In the genomic region with DNA sequence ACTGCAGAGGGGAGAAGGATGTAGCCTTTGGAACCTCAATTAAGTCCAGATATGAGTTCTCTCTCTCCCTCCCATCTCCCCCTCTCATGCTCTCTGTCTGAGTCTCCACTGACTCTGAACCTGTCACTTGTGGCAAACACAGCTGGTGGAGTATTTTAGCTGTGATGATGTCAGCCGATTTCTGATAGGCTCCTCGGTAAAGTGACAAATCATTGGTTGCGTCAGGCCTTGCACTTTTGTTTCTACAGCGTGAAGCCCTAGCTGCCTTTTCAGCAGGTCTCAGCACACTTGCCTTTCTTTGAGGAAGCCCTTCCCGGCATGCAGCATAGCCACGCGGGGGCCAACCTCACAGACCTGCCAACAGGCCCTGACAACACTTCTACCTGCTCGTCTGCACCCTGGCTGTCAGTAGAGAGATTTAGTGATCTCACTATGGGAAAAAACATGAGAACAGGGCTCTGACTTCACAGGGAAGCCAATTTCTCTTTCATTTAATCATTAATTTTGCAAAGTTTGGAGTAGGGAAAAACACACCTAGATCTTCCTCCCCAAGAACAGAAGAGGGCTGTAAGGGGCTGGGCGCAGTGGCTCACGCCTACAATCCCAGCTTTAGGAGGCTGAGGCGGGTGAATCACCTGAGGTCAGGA, we compare ENCODE assay signal across 1 cellular context.
TF ChIP-seq lines count a peak whose summit lies in the region.

No MANE protein-coding gene starts in this region.

TF ChIP-seq in GM12878, 131 proteins besides CTCF, POLR2A, EP300 and RAD21 (continued from another document and continues in another):
- TF ChIP-seq ELK1 (IDR thresholded peaks at IDR 0.05; ENCODE audit: low read depth, low read length) = no peak
- TF ChIP-seq HDAC2 (IDR thresholded peaks at IDR 0.05) = no peak
- TF ChIP-seq SMAD1 (IDR thresholded peaks at IDR 0.05; ENCODE audit: low read depth, partially characterized antibody) = no peak
- no peak for TF ChIP-seq IKZF2 (IDR thresholded peaks at IDR 0.05)
- TF ChIP-seq SIX5 (IDR thresholded peaks at IDR 0.05; ENCODE audit: low read depth, low read length, severe bottlenecking) = peak; percentile 14
- TF ChIP-seq E4F1 (IDR thresholded peaks at IDR 0.05; ENCODE audit: borderline replicate concordance, partially characterized antibody) = no peak
- TF ChIP-seq PKNOX1 (IDR thresholded peaks at IDR 0.05) = 0 out of 2 replicates have a peak, but pooled peaks have one; percentile 14
- no peak for TF ChIP-seq RELA (IDR thresholded peaks at IDR 0.05; ENCODE audit: borderline replicate concordance, partially characterized antibody)
- TF ChIP-seq TCF12 (IDR thresholded peaks at IDR 0.05; ENCODE audit: low read depth, low read length) = peak; percentile 79
- TF ChIP-seq, protein P1, sequence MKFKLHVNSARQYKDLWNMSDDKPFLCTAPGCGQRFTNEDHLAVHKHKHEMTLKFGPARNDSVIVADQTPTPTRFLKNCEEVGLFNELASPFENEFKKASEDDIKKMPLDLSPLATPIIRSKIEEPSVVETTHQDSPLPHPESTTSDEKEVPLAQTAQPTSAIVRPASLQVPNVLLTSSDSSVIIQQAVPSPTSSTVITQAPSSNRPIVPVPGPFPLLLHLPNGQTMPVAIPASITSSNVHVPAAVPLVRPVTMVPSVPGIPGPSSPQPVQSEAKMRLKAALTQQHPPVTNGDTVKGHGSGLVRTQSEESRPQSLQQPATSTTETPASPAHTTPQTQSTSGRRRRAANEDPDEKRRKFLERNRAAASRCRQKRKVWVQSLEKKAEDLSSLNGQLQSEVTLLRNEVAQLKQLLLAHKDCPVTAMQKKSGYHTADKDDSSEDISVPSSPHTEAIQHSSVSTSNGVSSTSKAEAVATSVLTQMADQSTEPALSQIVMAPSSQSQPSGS (IDR thresholded peaks at IDR 0.05; ENCODE audit: low read length) = peak; percentile 98
- TF ChIP-seq USF1 (IDR thresholded peaks at IDR 0.05; ENCODE audit: borderline replicate concordance, extremely low read length, insufficient read depth, low read depth, low read length) = no peak
- TF ChIP-seq WRNIP1 (IDR thresholded peaks at IDR 0.05; ENCODE audit: borderline replicate concordance, low read depth, low read length) = no peak
- TF ChIP-seq EGR1 (IDR thresholded peaks at IDR 0.05; ENCODE audit: borderline replicate concordance in 1 of 2, low read depth in 2 of 2, low read length in 2 of 2) = no peak
- peak in 1 of 2 experiments; percentile 43; a peak in 1 of 4 replicates for TF ChIP-seq SRF (IDR thresholded peaks at IDR 0.05; ENCODE audit: low read depth in 2 of 2, low read length in 2 of 2)
- TF ChIP-seq HSF1 (IDR thresholded peaks at IDR 0.05; ENCODE audit: low read depth, low read length) = no peak
- TF ChIP-seq ZNF384 (IDR thresholded peaks at IDR 0.05; ENCODE audit: borderline replicate concordance, low read depth, low read length) = no peak
- TF ChIP-seq RUNX3 (IDR thresholded peaks at IDR 0.05; ENCODE audit: low read length) = peak; percentile 86
- no peak for TF ChIP-seq ZSCAN29 (IDR thresholded peaks at IDR 0.05)
- no peak for TF ChIP-seq FOXK2 (IDR thresholded peaks at IDR 0.05)
- TF ChIP-seq IKZF1 (conservative IDR thresholded peaks at IDR 0.05) = no peak
- TF ChIP-seq, protein P2, sequence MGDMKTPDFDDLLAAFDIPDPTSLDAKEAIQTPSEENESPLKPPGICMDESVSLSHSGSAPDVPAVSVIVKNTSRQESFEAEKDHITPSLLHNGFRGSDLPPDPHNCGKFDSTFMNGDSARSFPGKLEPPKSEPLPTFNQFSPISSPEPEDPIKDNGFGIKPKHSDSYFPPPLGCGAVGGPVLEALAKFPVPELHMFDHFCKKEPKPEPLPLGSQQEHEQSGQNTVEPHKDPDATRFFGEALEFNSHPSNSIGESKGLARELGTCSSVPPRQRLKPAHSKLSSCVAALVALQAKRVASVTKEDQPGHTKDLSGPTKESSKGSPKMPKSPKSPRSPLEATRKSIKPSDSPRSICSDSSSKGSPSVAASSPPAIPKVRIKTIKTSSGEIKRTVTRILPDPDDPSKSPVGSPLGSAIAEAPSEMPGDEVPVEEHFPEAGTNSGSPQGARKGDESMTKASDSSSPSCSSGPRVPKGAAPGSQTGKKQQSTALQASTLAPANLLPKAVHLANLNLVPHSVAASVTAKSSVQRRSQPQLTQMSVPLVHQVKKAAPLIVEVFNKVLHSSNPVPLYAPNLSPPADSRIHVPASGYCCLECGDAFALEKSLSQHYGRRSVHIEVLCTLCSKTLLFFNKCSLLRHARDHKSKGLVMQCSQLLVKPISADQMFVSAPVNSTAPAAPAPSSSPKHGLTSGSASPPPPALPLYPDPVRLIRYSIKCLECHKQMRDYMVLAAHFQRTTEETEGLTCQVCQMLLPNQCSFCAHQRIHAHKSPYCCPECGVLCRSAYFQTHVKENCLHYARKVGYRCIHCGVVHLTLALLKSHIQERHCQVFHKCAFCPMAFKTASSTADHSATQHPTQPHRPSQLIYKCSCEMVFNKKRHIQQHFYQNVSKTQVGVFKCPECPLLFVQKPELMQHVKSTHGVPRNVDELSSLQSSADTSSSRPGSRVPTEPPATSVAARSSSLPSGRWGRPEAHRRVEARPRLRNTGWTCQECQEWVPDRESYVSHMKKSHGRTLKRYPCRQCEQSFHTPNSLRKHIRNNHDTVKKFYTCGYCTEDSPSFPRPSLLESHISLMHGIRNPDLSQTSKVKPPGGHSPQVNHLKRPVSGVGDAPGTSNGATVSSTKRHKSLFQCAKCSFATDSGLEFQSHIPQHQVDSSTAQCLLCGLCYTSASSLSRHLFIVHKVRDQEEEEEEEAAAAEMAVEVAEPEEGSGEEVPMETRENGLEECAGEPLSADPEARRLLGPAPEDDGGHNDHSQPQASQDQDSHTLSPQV (IDR thresholded peaks at IDR 0.05) = no peak
- TF ChIP-seq, protein P3, sequence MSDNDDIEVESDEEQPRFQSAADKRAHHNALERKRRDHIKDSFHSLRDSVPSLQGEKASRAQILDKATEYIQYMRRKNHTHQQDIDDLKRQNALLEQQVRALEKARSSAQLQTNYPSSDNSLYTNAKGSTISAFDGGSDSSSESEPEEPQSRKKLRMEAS (IDR thresholded peaks at IDR 0.05; ENCODE audit: low read depth, low read length) = no peak
- no peak for TF ChIP-seq STAT3 (IDR thresholded peaks at IDR 0.05; ENCODE audit: low read depth, low read length)
- TF ChIP-seq ZBTB4 (CRISPR knock-in tag; IDR thresholded peaks at IDR 0.05) = no peak
- no peak for TF ChIP-seq SP1 (IDR thresholded peaks at IDR 0.05; ENCODE audit: low read depth, low read length)
- TF ChIP-seq ATF7 (IDR thresholded peaks at IDR 0.05; ENCODE audit: low read depth) = peak; percentile 42; the same call in 1 of the 2 replicates
- TF ChIP-seq TCF3 (IDR thresholded peaks at IDR 0.05; ENCODE audit: borderline replicate concordance, insufficient read depth, low read depth, low read length) = 0 out of 2 replicates have a peak, but pooled peaks have one; percentile 47
- TF ChIP-seq JUNB (IDR thresholded peaks at IDR 0.05) = peak; percentile 71
- TF ChIP-seq ATF3 (IDR thresholded peaks at IDR 0.05; ENCODE audit: borderline replicate concordance, extremely low read depth, low read depth, low read length) = no peak
- no peak for TF ChIP-seq USF2 (IDR thresholded peaks at IDR 0.05; ENCODE audit: borderline replicate concordance, low read depth, low read length)
- no peak for TF ChIP-seq NFXL1 (IDR thresholded peaks at IDR 0.05; ENCODE audit: borderline replicate concordance)
- no peak for TF ChIP-seq RFX5 (IDR thresholded peaks at IDR 0.05; ENCODE audit: low read depth, low read length)
- TF ChIP-seq NFIC (IDR thresholded peaks at IDR 0.05; ENCODE audit: low read depth, low read length) = no peak
- TF ChIP-seq STAT1 (conservative IDR thresholded peaks at IDR 0.05) = no peak
- peak; percentile 25; the same call in 1 of the 2 replicates for TF ChIP-seq EED (IDR thresholded peaks at IDR 0.05; ENCODE audit: low read depth)
- no peak for TF ChIP-seq RCOR1 (conservative IDR thresholded peaks at IDR 0.05; ENCODE audit: low read depth, low read length)
